In the genomic region with DNA sequence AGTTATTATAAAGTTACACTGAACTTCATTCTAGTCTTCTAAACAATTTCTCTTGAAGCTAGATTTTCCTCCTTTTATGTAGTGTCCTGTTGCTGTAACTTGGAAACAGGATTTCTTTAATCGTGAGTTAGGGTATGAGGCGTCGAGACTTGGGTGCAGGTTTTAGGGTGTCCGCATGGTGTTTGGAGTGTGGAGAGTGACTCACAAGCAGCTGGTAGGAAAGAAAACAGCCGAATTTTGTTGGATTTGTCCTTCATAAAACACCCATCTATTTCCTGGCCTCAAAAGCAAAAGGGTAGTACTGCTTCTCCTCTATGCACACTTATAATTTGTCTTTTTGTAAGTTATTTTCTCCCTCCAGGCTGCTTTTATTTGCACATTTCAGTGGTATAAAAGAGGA, we compare ENCODE assay signal across 9 cellular contexts. TPM values are rescaled to one million over a fixed set of nuclear protein-coding genes. Genes with fewer than 3 reads are reported as not detected.
DNase-seq lines count a peak whose midpoint lies in the region; ATAC-seq and TF ChIP-seq lines count a peak whose summit lies in the region.
"Had no signal": no experiment of that assay in that cellular context is flagged by ENCODE, and none has a peak within 500 bp of the region (broad histone marks: within the 10 kb centered on the region; RNA-seq: fewer than 3 reads in every experiment).

No MANE protein-coding gene starts in this region.

- H3K4me1 ChIP-seq in CD4-positive, CD25-positive, alpha-beta regulatory T cell (ENCODE audit: control insufficient read depth, insufficient read depth, low read length, poor library complexity, severe bottlenecking) = peaks cover 19% of the 10 kb centered on the region
- H3K4me1 ChIP-seq in KMS-11 (ENCODE audit: low read depth, poor library complexity, severe bottlenecking) = peaks cover 17% of the 10 kb centered on the region
- peaks cover 17% of the 10 kb centered on the region for H3K4me1 ChIP-seq in muscle layer of colon (ENCODE audit: insufficient read depth, low read length)
- H3K4me1 ChIP-seq in effector memory CD4-positive, alpha-beta T cell (ENCODE audit: control insufficient read depth, insufficient read depth, low read length, poor library complexity, severe bottlenecking) = peaks cover 9% of the 10 kb centered on the region

- peak overlapping the region in 1 of 3 donors; percentile 52 for H3K27ac Mint-ChIP-seq in CD4-positive, CD25-positive, alpha-beta regulatory T cell
- H3K27ac Mint-ChIP-seq in activated T-helper 2 cell treated with anti-CD3 and anti-CD28 coated beads, Interferon-gamma antibody, Interleukin-2, Interleukin-4, amounts not matched to agents 10 μg/mL and 5 μg/mL and 100 μg/mL, durations not matched to agents 14 hours and 24 hours and 36 hours = peak overlapping the region; percentile 94

- H3K4me1 Mint-ChIP-seq in CD4-positive, CD25-positive, alpha-beta regulatory T cell = peaks cover 20 to 49% (median 37%) of the 10 kb centered on the region in 4 donors
- peaks cover 25% of the 10 kb centered on the region for H3K4me1 Mint-ChIP-seq in activated T-helper 2 cell treated with anti-CD3 and anti-CD28 coated beads, Interferon-gamma antibody, Interleukin-2, Interleukin-4, amounts not matched to agents 10 μg/mL and 5 μg/mL and 100 μg/mL, durations not matched to agents 14 hours and 24 hours and 36 hours (ENCODE audit: low read depth)

- intact Hi-C loops in activated T-helper 2 cell treated with anti-CD3 and anti-CD28 coated beads, Interferon-gamma antibody, Interleukin-2, Interleukin-4, amounts not matched to agents 10 μg/mL and 5 μg/mL and 100 μg/mL, durations not matched to agents 14 hours and 24 hours and 36 hours (cut with micrococcal nuclease) = loop anchor here (10.0 kb wide), 1 partner anchor 131 kb away; a partner anchor contains a TSS

- H2AFZ ChIP-seq in KMS-11 (ENCODE audit: low read depth) = no peak overlapping the region

- H3K27ac ChIP-seq in CD4-positive, CD25-positive, alpha-beta regulatory T cell (ENCODE audit: insufficient read depth, low read length, poor library complexity, severe bottlenecking) = no peak overlapping the region
- H3K27ac ChIP-seq in KMS-11 (no peak overlapping the region), muscle layer of colon (ENCODE audit: low read depth, low read length) (no peak overlapping the region)
- no peak overlapping the region for H3K27ac ChIP-seq in effector memory CD4-positive, alpha-beta T cell (ENCODE audit: insufficient read depth, low read length, poor library complexity, severe bottlenecking)
- H3K27ac ChIP-seq: tibial artery had no signal

- peak overlapping the region; percentile 85 for H3K4me3 ChIP-seq in CD4-positive, CD25-positive, alpha-beta regulatory T cell (ENCODE audit: low read depth, low read length)
- H3K4me3 ChIP-seq in KMS-11 (IDR thresholded peaks at IDR 0.05; ENCODE audit: insufficient read depth, low read depth, low read length) (no peak overlapping the region), muscle layer of colon (ENCODE audit: low read depth in 1 of 2, low read length in 2 of 2) (peak overlapping the region; percentile 12 to 96)
- H3K4me3 ChIP-seq in effector memory CD4-positive, alpha-beta T cell (ENCODE audit: insufficient read depth, low read depth, low read length, poor library complexity, severe bottlenecking) = no peak overlapping the region

- H3K4me3 Mint-ChIP-seq in CD4-positive, CD25-positive, alpha-beta regulatory T cell = peak overlapping the region; percentile 62 to 94 (median 92)
- peak overlapping the region; percentile 93 for H3K4me3 Mint-ChIP-seq in activated T-helper 2 cell treated with anti-CD3 and anti-CD28 coated beads, Interferon-gamma antibody, Interleukin-2, Interleukin-4, amounts not matched to agents 10 μg/mL and 5 μg/mL and 100 μg/mL, durations not matched to agents 14 hours and 24 hours and 36 hours (ENCODE audit: low read depth)

- H3K9ac ChIP-seq in KMS-11 = no peak overlapping the region
- no peak overlapping the region for H3K9ac ChIP-seq in muscle layer of colon (ENCODE audit: low read length)

- peaks cover 40% of the 10 kb centered on the region for H3K79me2 ChIP-seq in KMS-11 (ENCODE audit: insufficient read depth, low read depth)

- ATAC-seq in CD4-positive, CD25-positive, alpha-beta regulatory T cell (ENCODE audit: low read depth in 2 of 2) = no peak
- no peak for ATAC-seq in GM21360 (IDR thresholded peaks at IDR 0.05; ENCODE audit: unreplicated experiment)
- ATAC-seq in HG03025 (IDR thresholded peaks at IDR 0.05; ENCODE audit: low FRiP score, unreplicated experiment) = no peak

- no peaks in the 10 kb centered on the region for H3K9me3 Mint-ChIP-seq in CD4-positive, CD25-positive, alpha-beta regulatory T cell
- no peaks in the 10 kb centered on the region for H3K9me3 Mint-ChIP-seq in activated T-helper 2 cell treated with anti-CD3 and anti-CD28 coated beads, Interferon-gamma antibody, Interleukin-2, Interleukin-4, amounts not matched to agents 10 μg/mL and 5 μg/mL and 100 μg/mL, durations not matched to agents 14 hours and 24 hours and 36 hours

- H3K36me3 ChIP-seq in CD4-positive, CD25-positive, alpha-beta regulatory T cell (ENCODE audit: control insufficient read depth, insufficient read depth, low read length) = no peaks in the 10 kb centered on the region
- H3K36me3 ChIP-seq in KMS-11 (ENCODE audit: insufficient read depth) = 0 out of 2 replicates have a peak, but pooled peaks cover 3% of the 10 kb centered on the region
- H3K36me3 ChIP-seq in muscle layer of colon (ENCODE audit: insufficient read depth, low read length) = no peaks in the 10 kb centered on the region
- H3K36me3 ChIP-seq in effector memory CD4-positive, alpha-beta T cell (ENCODE audit: control insufficient read depth, insufficient read depth, low read length) = no peaks in the 10 kb centered on the region
- H3K36me3 ChIP-seq: tibial artery had no signal

- H3K4me2 ChIP-seq in KMS-11 = peak overlapping the region; percentile 56

- no peaks in the 10 kb centered on the region for H4K20me1 ChIP-seq in KMS-11 (ENCODE audit: insufficient read depth)

- peaks cover 4% of the 10 kb centered on the region for H3K27me3 ChIP-seq in CD4-positive, CD25-positive, alpha-beta regulatory T cell (ENCODE audit: control insufficient read depth, insufficient read depth, low read length)
- peaks cover 19% of the 10 kb centered on the region for H3K27me3 ChIP-seq in KMS-11 (ENCODE audit: insufficient read depth, low read depth)
- no peaks in the 10 kb centered on the region for H3K27me3 ChIP-seq in muscle layer of colon (ENCODE audit: control insufficient read depth in 1 of 2, insufficient read depth in 2 of 2, low read length in 2 of 2)
- no peaks in the 10 kb centered on the region for H3K27me3 ChIP-seq in effector memory CD4-positive, alpha-beta T cell (replicated peaks; ENCODE audit: control insufficient read depth, insufficient read depth, low read length, poor library complexity, severe bottlenecking)

- H3K36me3 Mint-ChIP-seq in CD4-positive, CD25-positive, alpha-beta regulatory T cell = peaks cover 6% of the 10 kb centered on the region
- peaks cover 7% of the 10 kb centered on the region for H3K36me3 Mint-ChIP-seq in activated T-helper 2 cell treated with anti-CD3 and anti-CD28 coated beads, Interferon-gamma antibody, Interleukin-2, Interleukin-4, amounts not matched to agents 10 μg/mL and 5 μg/mL and 100 μg/mL, durations not matched to agents 14 hours and 24 hours and 36 hours (ENCODE audit: low read depth)

- TF ChIP-seq CTCF in KMS-11 (conservative IDR thresholded peaks at IDR 0.05; ENCODE audit: low read depth, low read length) = no peak

- no peak for DNase-seq in CD4-positive, CD25-positive, alpha-beta regulatory T cell
- DNase-seq in activated T-helper 2 cell treated with anti-CD3 and anti-CD28 coated beads, Interferon-gamma antibody, Interleukin-2, Interleukin-4, amounts not matched to agents 10 μg/mL and 5 μg/mL and 100 μg/mL, durations not matched to agents 14 hours and 24 hours and 36 hours (ENCODE audit: low spot score) = no peak
- no peak for DNase-seq in AG08396 (ENCODE audit: low spot score)
- no peak for DNase-seq in effector memory CD4-positive, alpha-beta T cell
- DNase-seq: tibial artery had no signal

- H3K9me3 ChIP-seq in CD4-positive, CD25-positive, alpha-beta regulatory T cell (ENCODE audit: control insufficient read depth in 2 of 2, low read length in 2 of 2) = no peaks in the 10 kb centered on the region
- no peaks in the 10 kb centered on the region for H3K9me3 ChIP-seq in muscle layer of colon (ENCODE audit: low read length)
- H3K9me3 ChIP-seq in effector memory CD4-positive, alpha-beta T cell (ENCODE audit: control insufficient read depth, low read length) = no peaks in the 10 kb centered on the region
- H3K9me3 ChIP-seq: tibial artery had no signal

- peaks cover 10% of the 10 kb centered on the region for H3K27me3 Mint-ChIP-seq in CD4-positive, CD25-positive, alpha-beta regulatory T cell
- H3K27me3 Mint-ChIP-seq in activated T-helper 2 cell treated with anti-CD3 and anti-CD28 coated beads, Interferon-gamma antibody, Interleukin-2, Interleukin-4, amounts not matched to agents 10 μg/mL and 5 μg/mL and 100 μg/mL, durations not matched to agents 14 hours and 24 hours and 36 hours (ENCODE audit: low read depth) = no peaks in the 10 kb centered on the region

RNA-seq across cellular contexts. Expression of a gene that starts 1.6 kb away (rescaled TPM):
- total RNA-seq in CD4-positive, CD25-positive, alpha-beta regulatory T cell = 70.1 TPM
- 1 to 10 TPM; 4.7 to 8.5 (median 6.8) TPM for polyA plus RNA-seq in CD4-positive, CD25-positive, alpha-beta regulatory T cell
- 59.9 and 62.4 TPM in 2 replicates for total RNA-seq in activated T-helper 2 cell treated with anti-CD3 and anti-CD28 coated beads, Interferon-gamma antibody, Interleukin-2, Interleukin-4, amounts not matched to agents 10 μg/mL and 5 μg/mL and 100 μg/mL, durations not matched to agents 14 hours and 24 hours and 36 hours

Comparison
In these comparisons a context has a peak if more than half of its experiments do, and no peak if none do; other contexts are left out.
1. H3K4me3 ChIP-seq: peak in CD4-positive, CD25-positive, alpha-beta regulatory T cell (single experiment) and muscle layer of colon (2 of 2); none in KMS-11 (single experiment) and effector memory CD4-positive, alpha-beta T cell (single experiment).